Comparison of ENCODE assay signal across 2 cellular contexts in genomic region chr6:41073968-41074691, GRCh38.
A peak's percentile ranks its signal among the peaks of the same experiment; 100 is the strongest.
TF ChIP-seq lines count a peak whose summit lies in the region.

No MANE protein-coding gene starts in this region.

TF ChIP-seq in WTC11, 78 proteins besides CTCF, POLR2A, EP300 and RAD21:
- TF ChIP-seq ZMAT4 (CRISPR knock-in tag; IDR thresholded peaks at IDR 0.05): no peak
- TF ChIP-seq TCF7 (CRISPR knock-in tag; IDR thresholded peaks at IDR 0.05; ENCODE audit: low read depth): no peak
- no peak for TF ChIP-seq GABPB1 (CRISPR knock-in tag; IDR thresholded peaks at IDR 0.05)
- no peak for TF ChIP-seq ZNF138 (CRISPR knock-in tag; conservative IDR thresholded peaks at IDR 0.05)
- TF ChIP-seq ESRRA (CRISPR knock-in tag; IDR thresholded peaks at IDR 0.05; ENCODE audit: borderline replicate concordance): no peak
- TF ChIP-seq JUN (CRISPR knock-in tag; IDR thresholded peaks at IDR 0.05): no peak
- no peak for TF ChIP-seq RELA (CRISPR knock-in tag; IDR thresholded peaks at IDR 0.05; ENCODE audit: borderline replicate concordance)
- no peak for TF ChIP-seq ZNF416 (CRISPR knock-in tag; IDR thresholded peaks at IDR 0.05)
- no peak for TF ChIP-seq USF2 (CRISPR knock-in tag; IDR thresholded peaks at IDR 0.05)
- TF ChIP-seq ATF3 (CRISPR knock-in tag; conservative IDR thresholded peaks at IDR 0.05): no peak
- TF ChIP-seq ZBTB21 (CRISPR knock-in tag; IDR thresholded peaks at IDR 0.05; ENCODE audit: borderline replicate concordance): no peak
- no peak for TF ChIP-seq FOXJ3 (CRISPR knock-in tag; IDR thresholded peaks at IDR 0.05; ENCODE audit: borderline replicate concordance)

TF ChIP-seq in HepG2, 621 proteins besides CTCF, POLR2A, EP300 and RAD21 (continues in another document):
- TF ChIP-seq ZNF547 (CRISPR knock-in tag; IDR thresholded peaks at IDR 0.05): no peak
- TF ChIP-seq DMAP1 (CRISPR knock-in tag; IDR thresholded peaks at IDR 0.05): no peak
- TF ChIP-seq ZBTB26 (CRISPR knock-in tag; IDR thresholded peaks at IDR 0.05; ENCODE audit: borderline replicate concordance): no peak
- TF ChIP-seq PITX1 (CRISPR knock-in tag; IDR thresholded peaks at IDR 0.05): no peak
- peak; percentile 4; the same call in 1 of the 2 replicates for TF ChIP-seq ZNF274 (CRISPR knock-in tag; IDR thresholded peaks at IDR 0.05)
- TF ChIP-seq CCAR2 (optimal IDR thresholded peaks at IDR 0.05; ENCODE audit: low read depth, low read length): peak; percentile 49
- peak; percentile 4; the same call in 1 of the 2 replicates for TF ChIP-seq FOXA3 (CRISPR knock-in tag; IDR thresholded peaks at IDR 0.05)
- 0 out of 2 replicates have a peak, but pooled peaks have one; percentile 7 for TF ChIP-seq ZBTB37 (CRISPR knock-in tag; IDR thresholded peaks at IDR 0.05)
- no peak for TF ChIP-seq IRX3 (CRISPR knock-in tag; IDR thresholded peaks at IDR 0.05; ENCODE audit: borderline replicate concordance, low read depth)
- TF ChIP-seq RAD51 (IDR thresholded peaks at IDR 0.05; ENCODE audit: borderline replicate concordance): no peak
- 0 out of 2 replicates have a peak, but pooled peaks have one; percentile 41 for TF ChIP-seq GLI4 (CRISPR knock-in tag; IDR thresholded peaks at IDR 0.05; ENCODE audit: borderline replicate concordance)
- 0 out of 2 replicates have a peak, but pooled peaks have one; percentile 4 for TF ChIP-seq KLF11 (CRISPR knock-in tag; IDR thresholded peaks at IDR 0.05)
- no peak for TF ChIP-seq DNMT3B (CRISPR knock-in tag; conservative IDR thresholded peaks at IDR 0.05)
- no peak for TF ChIP-seq FOXO1 (CRISPR knock-in tag; IDR thresholded peaks at IDR 0.05)
- TF ChIP-seq NONO (IDR thresholded peaks at IDR 0.05): no peak
- no peak for TF ChIP-seq NONO (CRISPR knock-in tag; conservative IDR thresholded peaks at IDR 0.05)
- 0 out of 4 replicates have a peak, but pooled peaks of 1 of the 2 experiments have one; percentile 0 for TF ChIP-seq KLF16 (CRISPR knock-in tag; IDR thresholded peaks at IDR 0.05)
- no peak for TF ChIP-seq ZNF331 (CRISPR knock-in tag; IDR thresholded peaks at IDR 0.05)
- no peak for TF ChIP-seq ZNF556 (CRISPR knock-in tag; IDR thresholded peaks at IDR 0.05; ENCODE audit: borderline replicate concordance)
- TF ChIP-seq HNF4A (CRISPR knock-in tag; IDR thresholded peaks at IDR 0.05): peak; percentile 5; the same call in 1 of the 2 replicates
- TF ChIP-seq NCOR1 (IDR thresholded peaks at IDR 0.05; ENCODE audit: borderline replicate concordance, low read length): no peak
- TF ChIP-seq CHD4 (IDR thresholded peaks at IDR 0.05; ENCODE audit: borderline replicate concordance, low read length): no peak
- no peak for TF ChIP-seq MTF2 (CRISPR knock-in tag; IDR thresholded peaks at IDR 0.05; ENCODE audit: borderline replicate concordance)
- no peak for TF ChIP-seq ESRRA (CRISPR knock-in tag; IDR thresholded peaks at IDR 0.05; ENCODE audit: low read depth)
- TF ChIP-seq TFDP1 (CRISPR knock-in tag; IDR thresholded peaks at IDR 0.05; ENCODE audit: borderline replicate concordance): 0 out of 2 replicates have a peak, but pooled peaks have one; percentile 35
- TF ChIP-seq ZNF264 (CRISPR knock-in tag; IDR thresholded peaks at IDR 0.05): no peak
- TF ChIP-seq FOXP1 (IDR thresholded peaks at IDR 0.05): no peak
- no peak for TF ChIP-seq FOXP1 (CRISPR knock-in tag; IDR thresholded peaks at IDR 0.05)
- TF ChIP-seq ELK4 (CRISPR knock-in tag; IDR thresholded peaks at IDR 0.05; ENCODE audit: borderline replicate concordance): no peak
- TF ChIP-seq ZNF44 (CRISPR knock-in tag; IDR thresholded peaks at IDR 0.05): 0 out of 2 replicates have a peak, but pooled peaks have one; percentile 47
- 0 out of 2 replicates have a peak, but pooled peaks have one; percentile 28 for TF ChIP-seq MAX (IDR thresholded peaks at IDR 0.05)
- no peak for TF ChIP-seq NCOA2 (CRISPR knock-in tag; IDR thresholded peaks at IDR 0.05)
- no peak for TF ChIP-seq MLX (CRISPR knock-in tag; IDR thresholded peaks at IDR 0.05)
- no peak; the same call in 1 of the 2 replicates for TF ChIP-seq ZNF230 (CRISPR knock-in tag; IDR thresholded peaks at IDR 0.05)
- no peak for TF ChIP-seq NFYC (CRISPR knock-in tag; IDR thresholded peaks at IDR 0.05)
- TF ChIP-seq ZNF563 (CRISPR knock-in tag; IDR thresholded peaks at IDR 0.05): no peak
- TF ChIP-seq SRSF9 (IDR thresholded peaks at IDR 0.05; ENCODE audit: borderline replicate concordance, insufficient read depth, low read depth, low read length, poor library complexity, severe bottlenecking): no peak
- no peak for TF ChIP-seq THAP8 (CRISPR knock-in tag; IDR thresholded peaks at IDR 0.05; ENCODE audit: borderline replicate concordance)
- no peak for TF ChIP-seq SRF (IDR thresholded peaks at IDR 0.05; ENCODE audit: low read depth, low read length)
- no peak for TF ChIP-seq ZNF34 (CRISPR knock-in tag; IDR thresholded peaks at IDR 0.05; ENCODE audit: borderline replicate concordance)
- 0 out of 4 replicates have a peak, but pooled peaks of 1 of the 2 experiments have one; percentile 38 for TF ChIP-seq ATF4 (CRISPR knock-in tag; IDR thresholded peaks at IDR 0.05)
- 0 out of 2 replicates have a peak, but pooled peaks have one; percentile 30 for TF ChIP-seq ZSCAN9 (CRISPR knock-in tag; IDR thresholded peaks at IDR 0.05; ENCODE audit: borderline replicate concordance)
- TF ChIP-seq IRF2 (CRISPR knock-in tag; IDR thresholded peaks at IDR 0.05): peak; percentile 20; the same call in 1 of the 2 replicates
- TF ChIP-seq ARNTL (CRISPR knock-in tag; IDR thresholded peaks at IDR 0.05): 0 out of 2 replicates have a peak, but pooled peaks have one; percentile 9
- TF ChIP-seq ZNF136 (CRISPR knock-in tag; IDR thresholded peaks at IDR 0.05; ENCODE audit: low read depth): no peak; the same call in 1 of the 2 replicates
- no peak for TF ChIP-seq CSRNP1 (CRISPR knock-in tag; IDR thresholded peaks at IDR 0.05)
- no peak for TF ChIP-seq ARNT (IDR thresholded peaks at IDR 0.05)
- no peak for TF ChIP-seq NFKBIZ (CRISPR knock-in tag; IDR thresholded peaks at IDR 0.05)
- peak; percentile 44; the same call in 1 of the 2 replicates for TF ChIP-seq ZC3H13 (CRISPR knock-in tag; IDR thresholded peaks at IDR 0.05)
- TF ChIP-seq TGIF2 (CRISPR knock-in tag; IDR thresholded peaks at IDR 0.05): peak; percentile 33; the same call in 1 of the 2 replicates
- TF ChIP-seq ZNF432 (CRISPR knock-in tag; IDR thresholded peaks at IDR 0.05; ENCODE audit: borderline replicate concordance): no peak
- no peak for TF ChIP-seq ZNF83 (CRISPR knock-in tag; IDR thresholded peaks at IDR 0.05; ENCODE audit: borderline replicate concordance)
- TF ChIP-seq POGZ (CRISPR knock-in tag; IDR thresholded peaks at IDR 0.05): no peak
- no peak for TF ChIP-seq JUN (CRISPR knock-in tag; IDR thresholded peaks at IDR 0.05)
- TF ChIP-seq ZNF501 (CRISPR knock-in tag; IDR thresholded peaks at IDR 0.05): peak; percentile 76; the same call in 1 of the 2 replicates
- no peak for TF ChIP-seq HOXA3 (CRISPR knock-in tag; IDR thresholded peaks at IDR 0.05)
- TF ChIP-seq ELF1 (CRISPR knock-in tag; IDR thresholded peaks at IDR 0.05): 0 out of 2 replicates have a peak, but pooled peaks have one; percentile 29
- TF ChIP-seq DZIP1 (CRISPR knock-in tag; IDR thresholded peaks at IDR 0.05): no peak
